24 cellular contexts compared by ENCODE assay signal in the genomic region with DNA sequence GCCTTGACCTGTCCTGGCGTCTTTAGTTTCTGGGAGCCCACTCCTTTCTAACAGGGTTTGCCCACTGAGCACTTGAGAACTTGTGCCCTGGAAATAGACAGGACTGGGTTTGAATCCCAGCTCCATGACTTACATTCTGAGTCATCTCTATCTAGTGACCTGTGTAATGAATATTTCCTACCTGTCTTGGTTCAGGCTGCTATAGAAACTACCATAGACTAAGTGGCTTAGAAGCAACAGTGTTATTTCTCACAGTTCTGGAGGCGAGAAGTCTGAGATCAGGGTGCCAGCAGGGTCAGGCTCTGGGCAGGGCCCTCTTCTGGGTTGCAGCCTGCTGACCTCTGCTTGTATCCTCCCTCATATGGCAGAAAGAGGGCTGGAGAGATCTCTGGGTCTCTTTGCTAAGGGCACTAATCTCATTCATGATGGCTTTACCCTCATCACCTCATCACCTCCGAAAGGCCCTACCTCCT.
"Had no signal": no experiment of that assay in that cellular context is flagged by ENCODE, and none has a peak within 500 bp of the region (broad histone marks: within the 10 kb centered on the region; RNA-seq: fewer than 3 reads in every experiment).

No MANE protein-coding gene starts in this region.

- H3K4me3 ChIP-seq: gastrocnemius medialis, spleen, testis, vagina had no signal

- H3K79me2 ChIP-seq: parathyroid adenoma had no signal

- ATAC-seq: activated CD4-positive, alpha-beta T cell treated with anti-CD3 and anti-CD28 coated beads for 36 hours; activated naive CD4-positive, alpha-beta T cell treated with anti-CD3 and anti-CD28 coated beads, Interleukin-2, amount 50 U/mL, for 72 hours; activated T-helper 17 cell treated with anti-CD3 and anti-CD28 coated beads, Interleukin-2, amount 50 U/mL, for 72 hours; left ventricle myocardium superior; WTC11 had no signal

- H3K4me1 ChIP-seq: gastrocnemius medialis, testis, vagina had no signal

- H3K27ac ChIP-seq: brain microvascular endothelial cell, gastrocnemius medialis, parathyroid adenoma, spleen, testis, vagina had no signal

- H3K36me3 ChIP-seq: brain microvascular endothelial cell, gastrocnemius medialis, spleen, vagina had no signal

- H3K9me3 ChIP-seq: gastrocnemius medialis, spleen, testis, vagina had no signal

- H3K27me3 ChIP-seq: brain microvascular endothelial cell, gastrocnemius medialis, spleen, testis, vagina had no signal

- H2AFZ ChIP-seq: parathyroid adenoma had no signal

- DNase-seq: activated CD4-positive, alpha-beta T cell treated with anti-CD3 and anti-CD28 coated beads for 36 hours; activated CD4-positive, alpha-beta T cell treated with anti-CD3 and anti-CD28 coated beads, Interleukin-2, amount 50 U/mL, for 4 hours; activated CD8-positive, alpha-beta memory T cell treated with anti-CD3 and anti-CD28 coated beads for 24 hours; activated CD8-positive, alpha-beta memory T cell treated with anti-CD3 and anti-CD28 coated beads, Interleukin-2, amount 50 U/mL, for 4 hours; activated T-cell treated with anti-CD3 and anti-CD28 coated beads, Interleukin-2, amount 50 U/mL, for 24 hours; aorta; brain microvascular endothelial cell; central memory CD4-positive, alpha-beta T cell; dermis blood vessel endothelial cell; effector CD8-positive, alpha-beta T cell; gastrocnemius medialis; hippocampal formation; left ventricle myocardium superior; nucleus accumbens; spleen; stimulated activated CD4-positive, alpha-beta T cell treated with anti-CD3 and anti-CD28 coated beads, Interleukin-4, amount 100 ng/mL, for 1 hour; stimulated activated naive CD4-positive, alpha-beta T cell; T1000; testis had no signal

- H3K9ac ChIP-seq: parathyroid adenoma had no signal
